Comparison of ENCODE assay signal across 21 cellular contexts in the genomic region with DNA sequence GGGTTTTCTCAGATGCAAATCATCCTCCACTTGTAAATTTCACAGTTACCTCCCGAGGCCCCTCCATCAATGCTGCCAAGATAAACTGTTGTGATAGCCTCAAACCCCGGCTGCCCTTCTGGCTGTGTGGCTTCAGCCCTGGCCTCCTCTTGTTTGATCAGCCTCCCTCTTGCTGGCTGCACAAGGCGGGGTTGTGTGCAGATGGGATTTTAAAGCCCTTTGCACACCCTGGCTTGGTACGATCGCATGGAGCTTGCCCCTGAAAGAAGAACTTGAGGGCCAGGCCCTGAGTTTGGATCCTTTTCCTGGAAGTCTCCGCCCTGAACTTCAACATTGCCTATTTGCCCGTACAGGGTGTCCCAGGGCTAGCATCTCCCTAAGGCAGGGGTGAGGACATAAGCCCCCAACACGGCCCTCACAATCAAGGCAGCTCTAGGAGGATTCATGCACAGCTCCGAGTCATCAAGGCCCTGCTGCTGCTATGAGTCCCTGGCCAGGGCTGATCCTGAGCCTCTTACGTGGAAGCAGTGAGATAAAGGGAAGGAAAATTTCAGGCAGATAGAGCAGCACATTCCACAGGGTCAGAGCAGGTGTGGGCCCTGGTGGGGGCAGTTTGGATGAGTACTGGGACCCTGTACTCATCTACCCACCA.
DNase-seq lines count a peak whose midpoint lies in the region; ATAC-seq, FAIRE-seq and TF ChIP-seq lines count a peak whose summit lies in the region.
"Had no signal": no experiment of that assay in that cellular context is flagged by ENCODE, and none has a peak within 500 bp of the region (broad histone marks: within the 10 kb centered on the region; RNA-seq: fewer than 3 reads in every experiment).

No MANE protein-coding gene starts in this region.

- no peak overlapping the region for H3K4me3 ChIP-seq in kidney (ENCODE audit: low read length in 2 of 2)
- H3K4me3 ChIP-seq in ovary: no peak overlapping the region
- H3K4me3 ChIP-seq: A549, GM12878 had no signal

- WGBS in ovary, 3 donors: 76 to 83% (median 79%) methylated on average over 10 of the region's 10 CpGs

- H3K27me3 ChIP-seq in ovary (no peaks in the 10 kb centered on the region), foreskin keratinocyte (peaks cover 8% of the 10 kb centered on the region)

- ATAC-seq in left ventricle myocardium superior (no peak), foreskin keratinocyte (no peak), HG03342 (IDR thresholded peaks at IDR 0.05; ENCODE audit: unreplicated experiment) (no peak)
- ATAC-seq: A549; CD8-positive, alpha-beta T cell; GM12878 had no signal

- H3K9ac ChIP-seq in kidney (ENCODE audit: low read length in 2 of 2): no peak overlapping the region

- H3K9me3 ChIP-seq in kidney (ENCODE audit: control insufficient read depth in 1 of 2, low read length in 2 of 2) (no peaks in the 10 kb centered on the region), ovary (no peaks in the 10 kb centered on the region)
- H3K9me3 ChIP-seq: A549 had no signal

- intact Hi-C loops in cardiac septum (cut with DNase I): no loop called here
- intact Hi-C loops in left ventricle myocardium superior (cut with micrococcal nuclease): no loop called here
- intact Hi-C loops in kidney (cut with DNase I): no loop called here
- intact Hi-C loops in ovary (cut with DNase I): no loop called here

- no peak for TF ChIP-seq CTCF in kidney (IDR thresholded peaks at IDR 0.05; ENCODE audit: borderline replicate concordance, extremely low read depth, insufficient read depth)
- TF ChIP-seq CTCF in ovary (IDR thresholded peaks at IDR 0.05): no peak
- no peak for TF ChIP-seq CTCF in foreskin keratinocyte (conservative IDR thresholded peaks at IDR 0.05)

- H3K36me3 ChIP-seq in kidney (ENCODE audit: control insufficient read depth in 1 of 2, insufficient read depth in 2 of 2, low read length in 2 of 2) (no peaks in the 10 kb centered on the region), ovary (no peaks in the 10 kb centered on the region)

- DNase-seq in cardiac septum (ENCODE audit: low spot score) (peak; percentile 66), left ventricle myocardium superior (no peak), kidney (peak; percentile 41), ovary (peak in 3 of 5 donors; percentile 0 to 12 (median 3)), GM19239 (ENCODE audit: insufficient read length, low spot score) (no peak), foreskin keratinocyte (no peak)
- DNase-seq: Calu3; CD8-positive, alpha-beta T cell; GF-D8; HFFc6; NCI-H1417; NCI-H187; NCI-H2107; NCI-H2227 treated with DMSO at 0.1 percent for 48 hours; NCI-H510A treated with DMSO at 0.1 percent for 48 hours; NCI-H82; SIG-M5 had no signal

- H3K4me1 ChIP-seq in kidney (ENCODE audit: control insufficient read depth in 1 of 2, insufficient read depth in 1 of 2, low read depth in 1 of 2, low read length in 2 of 2): no peaks in the 10 kb centered on the region
- peaks cover 7% of the 10 kb centered on the region for H3K4me1 ChIP-seq in ovary (ENCODE audit: insufficient read depth)
- H3K4me1 ChIP-seq in foreskin keratinocyte: no peaks in the 10 kb centered on the region
- H3K4me1 ChIP-seq: A549 had no signal

- no peak for FAIRE-seq in kidney (lab: Jason Lieb, UNC)
- no peak for FAIRE-seq in GM19239 (lab: Jason Lieb, UNC)
- FAIRE-seq: A549, GM12878 had no signal

- no peak overlapping the region for H3K27ac ChIP-seq in kidney (ENCODE audit: low read depth in 2 of 2, low read length in 2 of 2)
- H3K27ac ChIP-seq in ovary: no peak overlapping the region
- H3K27ac ChIP-seq in foreskin keratinocyte: no peak overlapping the region
- H3K27ac ChIP-seq: A549, HL-60 had no signal

- TF ChIP-seq EP300 in ovary (IDR thresholded peaks at IDR 0.05): no peak

- no peak for TF ChIP-seq POLR2A in ovary (IDR thresholded peaks at IDR 0.05)

Comparison
In these comparisons a context has a peak if more than half of its experiments do, and no peak if none do; other contexts are left out.
1. DNase-seq: peak in cardiac septum (single experiment), kidney (single experiment) and ovary (3 of 5); none in left ventricle myocardium superior (single experiment), GM19239 (single experiment) and foreskin keratinocyte (0 of 2).